1 cellular context compared by ENCODE assay signal in the genomic region with DNA sequence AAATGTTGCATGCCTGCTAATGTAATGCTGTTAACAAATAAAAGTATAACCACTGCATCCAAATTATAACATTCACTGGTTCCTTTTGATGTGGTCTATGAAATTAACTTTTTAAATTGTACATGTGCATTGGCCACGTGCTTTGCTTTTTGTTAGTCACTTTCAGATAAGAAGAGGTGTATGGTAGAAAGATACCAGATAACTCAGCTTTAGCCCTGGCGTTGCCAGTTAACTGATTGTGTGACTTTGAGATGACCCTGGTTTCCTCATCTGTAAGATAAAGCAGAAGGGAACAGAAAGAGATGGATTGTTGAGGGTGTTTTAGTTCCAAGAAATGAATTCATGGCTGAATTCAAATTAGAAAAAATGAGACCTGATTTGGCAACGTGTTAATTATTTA.
A peak's percentile ranks its signal among the peaks of the same experiment; 100 is the strongest.
TF ChIP-seq lines count a peak whose summit lies in the region.

No MANE protein-coding gene starts in this region.

TF ChIP-seq in K562, 482 proteins besides CTCF, POLR2A, EP300 and RAD21 (continues in another document):
- TF ChIP-seq CBFA2T3 (IDR thresholded peaks at IDR 0.05) (peak; percentile 89), KLF16 (IDR thresholded peaks at IDR 0.05) (peak; percentile 52; the same call in 1 of the 2 replicates), GABPA (tag; conservative IDR thresholded peaks at IDR 0.05; ENCODE audit: low read depth) (no peak; the same call in 1 of the 2 replicates), FOXP1 (CRISPR knock-in tag; IDR thresholded peaks at IDR 0.05) (no peak), MAFF (IDR thresholded peaks at IDR 0.05; ENCODE audit: low read length) (no peak), SOX6 (IDR thresholded peaks at IDR 0.05) (peak; percentile 90), ZNF146 (CRISPR knock-in tag; IDR thresholded peaks at IDR 0.05; ENCODE audit: unreplicated experiment) (no peak), ZNF143 (CRISPR knock-in tag; IDR thresholded peaks at IDR 0.05) (no peak), ZNF764 (CRISPR knock-in tag; IDR thresholded peaks at IDR 0.05; ENCODE audit: low read depth) (no peak), FOXA3 (CRISPR knock-in tag; conservative IDR thresholded peaks at IDR 0.05 in 1 of 2, IDR thresholded peaks at IDR 0.05 in 1 of 2) (no peak), HOXB6 (CRISPR knock-in tag; IDR thresholded peaks at IDR 0.05; ENCODE audit: borderline replicate concordance) (no peak), RBM25 (IDR thresholded peaks at IDR 0.05; ENCODE audit: low read depth, low read length, severe bottlenecking) (no peak), KHSRP (IDR thresholded peaks at IDR 0.05) (no peak), SRSF9 (IDR thresholded peaks at IDR 0.05; ENCODE audit: borderline replicate concordance, low read depth, low read length) (no peak), ZFPM2 (CRISPR knock-in tag; IDR thresholded peaks at IDR 0.05) (no peak), SIN3A (IDR thresholded peaks at IDR 0.05; ENCODE audit: borderline replicate concordance in 2 of 2, control insufficient read depth in 1 of 2, low read depth in 2 of 2, low read length in 2 of 2) (no peak), ZNF699 (CRISPR knock-in tag; IDR thresholded peaks at IDR 0.05; ENCODE audit: insufficient replicate concordance) (no peak), PHB2 (IDR thresholded peaks at IDR 0.05; ENCODE audit: low read depth) (no peak), ZBTB8A (IDR thresholded peaks at IDR 0.05; ENCODE audit: partially characterized antibody) (no peak), ZNF512 (tag; IDR thresholded peaks at IDR 0.05) (no peak), TOE1 (IDR thresholded peaks at IDR 0.05; ENCODE audit: borderline replicate concordance) (no peak), TOE1 (CRISPR knock-in tag; IDR thresholded peaks at IDR 0.05; ENCODE audit: borderline replicate concordance, low read depth) (no peak), ZNF212 (CRISPR knock-in tag; IDR thresholded peaks at IDR 0.05) (no peak), ZBTB1 (CRISPR knock-in tag; IDR thresholded peaks at IDR 0.05; ENCODE audit: borderline replicate concordance, low read depth) (no peak), TAF15 (IDR thresholded peaks at IDR 0.05; ENCODE audit: low read depth, low read length) (no peak), ZNF277 (CRISPR knock-in tag; IDR thresholded peaks at IDR 0.05; ENCODE audit: borderline replicate concordance) (no peak), IRF9 (tag; IDR thresholded peaks at IDR 0.05) (no peak), SAP30 (IDR thresholded peaks at IDR 0.05; ENCODE audit: borderline replicate concordance, insufficient read depth, low read depth, low read length, poor library complexity, severe bottlenecking) (no peak), FUS (optimal IDR thresholded peaks at IDR 0.05; ENCODE audit: low read depth, low read length) (no peak), NFRKB (IDR thresholded peaks at IDR 0.05; ENCODE audit: low read depth) (no peak), NONO (IDR thresholded peaks at IDR 0.05; ENCODE audit: low read depth in 2 of 2, low read length in 1 of 2) (no peak), HMG20A (CRISPR knock-in tag; conservative IDR thresholded peaks at IDR 0.05) (no peak), SETDB1 (IDR thresholded peaks at IDR 0.05; ENCODE audit: low read length) (no peak), MBD1 (CRISPR knock-in tag; IDR thresholded peaks at IDR 0.05) (no peak), NFXL1 (CRISPR knock-in tag; IDR thresholded peaks at IDR 0.05) (no peak), HNRNPUL1 (IDR thresholded peaks at IDR 0.05; ENCODE audit: low read length) (no peak), MTA1 (IDR thresholded peaks at IDR 0.05; ENCODE audit: borderline replicate concordance) (0 out of 2 replicates have a peak, but pooled peaks have one; percentile 46), ATF7 (IDR thresholded peaks at IDR 0.05) (0 out of 2 replicates have a peak, but pooled peaks have one; percentile 31), ERF (CRISPR knock-in tag; IDR thresholded peaks at IDR 0.05) (no peak), RNF2 (IDR thresholded peaks at IDR 0.05) (peak; percentile 55), CUX1 (CRISPR knock-in tag; IDR thresholded peaks at IDR 0.05) (no peak), ESRRA (IDR thresholded peaks at IDR 0.05; ENCODE audit: borderline replicate concordance, low read depth) (peak; percentile 98), KLF10 (CRISPR knock-in tag; IDR thresholded peaks at IDR 0.05) (no peak), STAT6 (CRISPR knock-in tag; IDR thresholded peaks at IDR 0.05) (no peak), TCF7 (IDR thresholded peaks at IDR 0.05; ENCODE audit: borderline replicate concordance) (peak; percentile 74; the same call in 1 of the 2 replicates), TFAM (CRISPR knock-in tag; conservative IDR thresholded peaks at IDR 0.05) (no peak), RUNX1 (IDR thresholded peaks at IDR 0.05; ENCODE audit: low read depth) (no peak), EGR1 (conservative IDR thresholded peaks at IDR 0.05) (no peak)
- TF ChIP-seq, protein P1, sequence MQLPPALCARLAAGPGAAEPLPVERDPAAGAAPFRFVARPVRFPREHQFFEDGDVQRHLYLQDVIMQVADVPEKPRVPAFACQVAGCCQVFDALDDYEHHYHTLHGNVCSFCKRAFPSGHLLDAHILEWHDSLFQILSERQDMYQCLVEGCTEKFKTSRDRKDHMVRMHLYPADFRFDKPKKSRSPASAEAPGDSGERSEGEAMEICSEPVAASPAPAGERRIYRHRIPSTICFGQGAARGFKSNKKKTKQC (CRISPR knock-in tag; IDR thresholded peaks at IDR 0.05) = no peak
- TF ChIP-seq, protein P2, sequence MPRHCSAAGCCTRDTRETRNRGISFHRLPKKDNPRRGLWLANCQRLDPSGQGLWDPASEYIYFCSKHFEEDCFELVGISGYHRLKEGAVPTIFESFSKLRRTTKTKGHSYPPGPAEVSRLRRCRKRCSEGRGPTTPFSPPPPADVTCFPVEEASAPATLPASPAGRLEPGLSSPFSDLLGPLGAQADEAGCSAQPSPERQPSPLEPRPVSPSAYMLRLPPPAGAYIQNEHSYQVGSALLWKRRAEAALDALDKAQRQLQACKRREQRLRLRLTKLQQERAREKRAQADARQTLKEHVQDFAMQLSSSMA (CRISPR knock-in tag; IDR thresholded peaks at IDR 0.05) = no peak
- TF ChIP-seq, protein P3, sequence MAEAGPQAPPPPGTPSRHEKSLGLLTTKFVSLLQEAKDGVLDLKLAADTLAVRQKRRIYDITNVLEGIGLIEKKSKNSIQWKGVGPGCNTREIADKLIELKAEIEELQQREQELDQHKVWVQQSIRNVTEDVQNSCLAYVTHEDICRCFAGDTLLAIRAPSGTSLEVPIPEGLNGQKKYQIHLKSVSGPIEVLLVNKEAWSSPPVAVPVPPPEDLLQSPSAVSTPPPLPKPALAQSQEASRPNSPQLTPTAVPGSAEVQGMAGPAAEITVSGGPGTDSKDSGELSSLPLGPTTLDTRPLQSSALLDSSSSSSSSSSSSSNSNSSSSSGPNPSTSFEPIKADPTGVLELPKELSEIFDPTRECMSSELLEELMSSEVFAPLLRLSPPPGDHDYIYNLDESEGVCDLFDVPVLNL (CRISPR knock-in tag; IDR thresholded peaks at IDR 0.05; ENCODE audit: low read depth) = no peak
- TF ChIP-seq, protein P4, sequence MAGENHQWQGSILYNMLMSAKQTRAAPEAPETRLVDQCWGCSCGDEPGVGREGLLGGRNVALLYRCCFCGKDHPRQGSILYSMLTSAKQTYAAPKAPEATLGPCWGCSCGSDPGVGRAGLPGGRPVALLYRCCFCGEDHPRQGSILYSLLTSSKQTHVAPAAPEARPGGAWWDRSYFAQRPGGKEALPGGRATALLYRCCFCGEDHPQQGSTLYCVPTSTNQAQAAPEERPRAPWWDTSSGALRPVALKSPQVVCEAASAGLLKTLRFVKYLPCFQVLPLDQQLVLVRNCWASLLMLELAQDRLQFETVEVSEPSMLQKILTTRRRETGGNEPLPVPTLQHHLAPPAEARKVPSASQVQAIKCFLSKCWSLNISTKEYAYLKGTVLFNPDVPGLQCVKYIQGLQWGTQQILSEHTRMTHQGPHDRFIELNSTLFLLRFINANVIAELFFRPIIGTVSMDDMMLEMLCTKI (IDR thresholded peaks at IDR 0.05; ENCODE audit: partially characterized antibody) = no peak
